Comparison of ENCODE assay signal across 2 cellular contexts in genomic region chr6:111572216-111572706, GRCh38.
TF ChIP-seq lines count a peak whose summit lies in the region.

No MANE protein-coding gene starts in this region.

TF ChIP-seq in SK-N-SH, 30 proteins besides CTCF, POLR2A, EP300 and RAD21 (continued from another document):
- no peak for TF ChIP-seq ZBTB33 (IDR thresholded peaks at IDR 0.05; ENCODE audit: borderline replicate concordance, low read depth)
- TF ChIP-seq ELF1 (IDR thresholded peaks at IDR 0.05), result no peak
- no peak for TF ChIP-seq CHD2 (IDR thresholded peaks at IDR 0.05; ENCODE audit: low read length, partially characterized antibody)
- TF ChIP-seq EZH2phosphoT487 (IDR thresholded peaks at IDR 0.05; ENCODE audit: borderline replicate concordance, low read depth), result no peak
- TF ChIP-seq USF1 (IDR thresholded peaks at IDR 0.05; ENCODE audit: borderline replicate concordance, low read depth), result no peak
- TF ChIP-seq SIN3A (IDR thresholded peaks at IDR 0.05; ENCODE audit: borderline replicate concordance, low read depth, low read length), result no peak
- no peak for TF ChIP-seq FOXM1 (IDR thresholded peaks at IDR 0.05; ENCODE audit: low read depth)
- TF ChIP-seq MEF2A (IDR thresholded peaks at IDR 0.05; ENCODE audit: borderline replicate concordance, low read depth), result no peak
- TF ChIP-seq RXRA (IDR thresholded peaks at IDR 0.05; ENCODE audit: borderline replicate concordance, low read depth), result no peak
- no peak for TF ChIP-seq GATA2 (CRISPR knock-in tag; IDR thresholded peaks at IDR 0.05)
- TF ChIP-seq RFX5 (IDR thresholded peaks at IDR 0.05; ENCODE audit: low read length), result no peak

TF ChIP-seq in SK-N-SH treated with all-trans-retinoic acid at 6 μM for 48 hours, 23 proteins besides CTCF, POLR2A, EP300 and RAD21 (continued from another document):
- TF ChIP-seq PATZ1 (CRISPR knock-in tag; IDR thresholded peaks at IDR 0.05; ENCODE audit: borderline replicate concordance), result no peak
- TF ChIP-seq ZFP30 (CRISPR knock-in tag; IDR thresholded peaks at IDR 0.05), result no peak
